ENCODE assay signal across 15 cellular contexts in the genomic region with DNA sequence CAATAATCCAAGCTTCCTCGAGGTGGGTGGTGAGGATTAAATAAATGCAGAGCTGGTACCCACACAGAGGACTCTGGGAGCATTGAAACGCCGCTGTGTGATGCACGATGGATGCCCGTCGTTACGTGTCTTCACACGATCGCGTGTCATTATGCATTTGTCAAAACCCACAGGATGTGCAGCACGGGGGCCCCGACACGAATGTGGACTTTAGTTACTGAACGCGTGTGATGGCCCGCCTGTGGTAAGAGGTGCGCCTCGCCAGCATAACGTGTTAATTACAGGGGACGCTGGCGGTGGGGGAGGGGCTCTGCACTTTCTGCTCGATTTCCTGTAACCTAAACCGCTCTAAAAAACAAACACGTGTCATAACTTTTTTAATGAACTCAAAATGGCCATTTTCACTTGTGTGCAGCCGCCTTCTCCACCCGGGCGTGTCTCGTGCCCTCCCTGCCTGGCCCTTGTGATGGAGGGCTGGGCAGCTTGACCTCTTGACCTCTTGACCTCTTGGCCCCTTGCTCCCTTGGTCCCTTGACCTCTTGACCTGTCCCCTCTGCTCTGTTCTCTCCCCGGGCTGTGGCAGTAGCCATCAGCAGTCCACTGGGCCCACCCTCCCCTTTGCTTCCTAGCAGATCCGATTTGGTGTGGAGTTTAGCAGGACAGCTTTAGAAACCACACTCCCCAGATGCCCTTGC. TPM values are rescaled to one million over a fixed set of nuclear protein-coding genes. Genes with fewer than 3 reads are reported as not detected.
"Had no signal": no experiment of that assay in that cellular context is flagged by ENCODE, and none has a peak within 500 bp of the region (broad histone marks: within the 10 kb centered on the region; RNA-seq: fewer than 3 reads in every experiment).

No MANE protein-coding gene starts in this region.

- DNase-seq: activated CD4-positive, alpha-beta memory T cell treated with anti-CD3 and anti-CD28 coated beads for 36 hours; activated CD8-positive, alpha-beta memory T cell treated with anti-CD3 and anti-CD28 coated beads, Interleukin-2, amount 10 ng/mL, durations not matched to agents 7 days and 5 days; activated naive CD4-positive, alpha-beta T cell treated with anti-CD3 and anti-CD28 coated beads for 36 hours; activated T-cell treated with anti-CD3 and anti-CD28 coated beads, Interleukin-2, amount 50 U/mL, for 1 hour; islet precursor cell; left ventricle myocardium superior; mesenchymal stem cell; stimulated activated CD4-positive, alpha-beta T cell treated with anti-CD3 and anti-CD28 coated beads, Interleukin-1b, Interleukin-23, amount 100 ng/mL, for 48 hours; T-helper 9 cell had no signal

- H3K9me3 ChIP-seq: thoracic aorta had no signal

- H3K4me1 Mint-ChIP-seq: activated CD8-positive, alpha-beta memory T cell treated with anti-CD3 and anti-CD28 coated beads, Interleukin-2, amount 10 ng/mL, durations not matched to agents 7 days and 5 days had no signal

- H3K4me3 Mint-ChIP-seq: activated CD4-positive, alpha-beta memory T cell treated with anti-CD3 and anti-CD28 coated beads for 36 hours; activated CD8-positive, alpha-beta memory T cell treated with anti-CD3 and anti-CD28 coated beads, Interleukin-2, amount 10 ng/mL, durations not matched to agents 7 days and 5 days; activated naive CD4-positive, alpha-beta T cell treated with anti-CD3 and anti-CD28 coated beads for 36 hours; nephron progenitor cell had no signal

- ATAC-seq: activated CD8-positive, alpha-beta memory T cell treated with anti-CD3 and anti-CD28 coated beads, Interleukin-2, amount 10 ng/mL, durations not matched to agents 7 days and 5 days; left ventricle myocardium superior; sciatic nerve had no signal

- H3K36me3 ChIP-seq: thoracic aorta had no signal

- H3K36me3 Mint-ChIP-seq: activated CD4-positive, alpha-beta memory T cell treated with anti-CD3 and anti-CD28 coated beads for 36 hours; activated CD8-positive, alpha-beta memory T cell treated with anti-CD3 and anti-CD28 coated beads, Interleukin-2, amount 10 ng/mL, durations not matched to agents 7 days and 5 days had no signal

- H3K4me3 ChIP-seq: thoracic aorta had no signal

- H3K27ac Mint-ChIP-seq: activated CD4-positive, alpha-beta memory T cell treated with anti-CD3 and anti-CD28 coated beads for 36 hours; activated CD8-positive, alpha-beta memory T cell treated with anti-CD3 and anti-CD28 coated beads, Interleukin-2, amount 10 ng/mL, durations not matched to agents 7 days and 5 days; activated naive CD4-positive, alpha-beta T cell treated with anti-CD3 and anti-CD28 coated beads for 36 hours; activated T-helper 2 cell treated with anti-CD3 and anti-CD28 coated beads, Interferon-gamma antibody, Interleukin-2, Interleukin-4, amounts not matched to agents 10 μg/mL and 5 μg/mL and 100 μg/mL, durations not matched to agents 14 hours and 24 hours and 36 hours; nephron progenitor cell had no signal

- H3K27ac ChIP-seq: thoracic aorta had no signal

- H3K27me3 Mint-ChIP-seq: activated CD8-positive, alpha-beta memory T cell treated with anti-CD3 and anti-CD28 coated beads, Interleukin-2, amount 10 ng/mL, durations not matched to agents 7 days and 5 days had no signal

RNA-seq across cellular contexts. Expression of a gene that starts 33.7 kb away (rescaled TPM):
- total RNA-seq: activated CD8-positive, alpha-beta memory T cell treated with anti-CD3 and anti-CD28 coated beads, Interleukin-2, amount 10 ng/mL, durations not matched to agents 7 days and 5 days; activated T-helper 2 cell treated with anti-CD3 and anti-CD28 coated beads, Interferon-gamma antibody, Interleukin-2, Interleukin-4, amounts not matched to agents 10 μg/mL and 5 μg/mL and 100 μg/mL, durations not matched to agents 14 hours and 24 hours and 36 hours; bronchial epithelial cell; sciatic nerve had no signal
- polyA plus RNA-seq: esophagus had no signal
